ENCODE assay signal across 8 cellular contexts in the genomic region with DNA sequence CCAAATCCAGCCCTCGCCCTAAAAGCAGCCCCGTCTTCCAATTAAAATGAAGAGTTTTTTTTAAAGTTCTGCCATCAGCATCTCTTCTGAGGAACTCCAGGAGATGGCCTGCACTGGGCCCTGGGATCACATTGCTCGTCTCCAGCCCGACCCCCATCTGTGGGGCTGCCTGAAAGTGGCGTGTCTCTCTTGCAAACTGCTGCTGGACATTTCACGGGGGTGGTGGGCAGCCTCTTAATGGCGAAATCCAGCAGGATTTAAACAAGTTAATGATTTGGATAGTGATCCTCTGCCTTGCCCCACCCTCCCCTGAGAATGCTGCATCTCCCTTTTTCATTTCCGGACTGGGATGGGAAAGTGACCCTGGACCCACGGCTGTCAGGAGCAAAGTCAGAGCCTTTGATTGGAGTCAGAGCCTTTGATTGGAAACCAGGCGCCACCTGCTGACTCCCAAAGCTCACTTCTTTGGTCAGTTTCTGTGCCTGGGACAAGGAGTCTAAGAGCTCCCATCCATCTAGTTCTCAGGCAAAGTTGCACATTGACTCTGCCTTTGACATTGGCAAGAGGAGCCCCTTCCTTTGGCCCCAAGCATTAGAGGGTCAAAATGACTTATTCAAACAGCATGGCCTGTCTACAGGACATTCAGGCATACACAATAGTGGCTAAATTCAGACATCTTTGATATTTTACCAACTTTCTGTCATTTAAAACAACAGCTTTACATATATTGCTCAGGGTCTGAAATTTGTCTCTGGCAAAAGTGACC.
A peak's percentile ranks its signal among the peaks of the same experiment; 100 is the strongest.
DNase-seq lines count a peak whose midpoint lies in the region; ATAC-seq, FAIRE-seq and TF ChIP-seq lines count a peak whose summit lies in the region.

No MANE protein-coding gene starts in this region.

- in situ Hi-C loops in gastrocnemius medialis (cut with MboI; ENCODE audit: low sequenced_read_pairs in 4 of 4): loop anchor here in 1 of 4 donors (5.0 kb wide), 1 partner anchor 555 kb away; no protein-coding TSS in a partner anchor

- H3K4me2 ChIP-seq in A549: peak overlapping the region; percentile 19; the same call in 1 of the 3 replicates

- H3K4me3 ChIP-seq in A549: no peak overlapping the region
- no peak overlapping the region for H3K4me3 ChIP-seq in right atrium auricular region
- H3K4me3 ChIP-seq in gastrocnemius medialis: no peak overlapping the region

- FAIRE-seq in A549 (lab: Jason Lieb, UNC): no peak

- DNase-seq in A549 (ENCODE audit: low read depth in 1 of 2, low spot score in 1 of 2) (peak; percentile 81 to 82), GM04503 (ENCODE audit: low read depth) (peak; percentile 27), NCI-H2081 treated with DMSO at 0.1 percent for 48 hours (lab: John Stamatoyannopoulos, UW) (peak; percentile 53), amniotic epithelial cell (ENCODE audit: low read depth) (peak; percentile 67), right atrium auricular region (ENCODE audit: low spot score) (peak; percentile 69), gastrocnemius medialis (peak in 1 of 2 donors; percentile 26), AML-193 (lab: John Stamatoyannopoulos, UW) (no peak)

- H3K27me3 ChIP-seq in right atrium auricular region (no peaks in the 10 kb centered on the region), gastrocnemius medialis (no peaks in the 10 kb centered on the region)

- CTCF ChIA-PET in A549 (lab: Yijun Ruan, JAX): interaction anchor here (0.6 to 5.2 kb wide), 57 partner anchors 10 to 1249 kb away, joined by 3 to 95 read pairs (median 4); no protein-coding TSS in a partner anchor

- TF ChIP-seq CTCF in A549 (IDR thresholded peaks at IDR 0.05) (peak; percentile 89), right atrium auricular region (IDR thresholded peaks at IDR 0.05) (peak; percentile 54 to 78), gastrocnemius medialis (IDR thresholded peaks at IDR 0.05 in 4 of 5, conservative IDR thresholded peaks at IDR 0.05 in 1 of 5) (peak; percentile 37 to 58 (median 55))

- TF ChIP-seq POLR2A in A549 (IDR thresholded peaks at IDR 0.05; ENCODE audit: low read length): no peak
- TF ChIP-seq POLR2A in gastrocnemius medialis (IDR thresholded peaks at IDR 0.05): no peak

- H3K36me3 ChIP-seq in right atrium auricular region: no peaks in the 10 kb centered on the region
- H3K36me3 ChIP-seq in gastrocnemius medialis: no peaks in the 10 kb centered on the region

- H3K27ac ChIP-seq in A549 (peak overlapping the region; percentile 16 to 89; a peak in 5 of 6 replicates), right atrium auricular region (no peak overlapping the region), gastrocnemius medialis (no peak overlapping the region)

- TF ChIP-seq RAD21 in A549 (conservative IDR thresholded peaks at IDR 0.05 in 1 of 2, IDR thresholded peaks at IDR 0.05 in 1 of 2): peak; percentile 95 to 97

- H3K9me3 ChIP-seq in A549 (no peaks in the 10 kb centered on the region), right atrium auricular region (no peaks in the 10 kb centered on the region), gastrocnemius medialis (no peaks in the 10 kb centered on the region)

- H3K4me1 ChIP-seq in A549 (peaks cover 4% of the 10 kb centered on the region; the same call in 2 of the 3 replicates), right atrium auricular region (peaks cover 0 to 11% of the 10 kb centered on the region in 2 donors), gastrocnemius medialis (no peaks in the 10 kb centered on the region)

- POLR2A ChIA-PET in A549 (lab: Yijun Ruan, JAX): interaction anchor here (1.0 to 1.4 kb wide), 4 partner anchors 9 to 610 kb away, joined by 3 to 5 read pairs (median 4); a partner anchor contains a TSS

- TF ChIP-seq EP300 in A549 (IDR thresholded peaks at IDR 0.05): no peak

- ATAC-seq in A549: peak; percentile 96 to 98
- peak in 1 of 2 donors; percentile 58 for ATAC-seq in gastrocnemius medialis
- ATAC-seq in HG02885 (IDR thresholded peaks at IDR 0.05; ENCODE audit: poor library complexity, unreplicated experiment): no peak

- intact Hi-C loops in gastrocnemius medialis (cut with DNase I; ENCODE audit: low total_unique reads): loop anchor here (1.0 to 10.0 kb wide), 3 partner anchors 99 to 557 kb away; no protein-coding TSS in a partner anchor

- WGBS in A549 (ENCODE audit: missing lambda C conversion rate): 41% methylated on average over 10 of the region's 10 CpGs

TF ChIP-seq in A549, 52 proteins besides CTCF, POLR2A, EP300 and RAD21:
- TF ChIP-seq, protein P1, sequence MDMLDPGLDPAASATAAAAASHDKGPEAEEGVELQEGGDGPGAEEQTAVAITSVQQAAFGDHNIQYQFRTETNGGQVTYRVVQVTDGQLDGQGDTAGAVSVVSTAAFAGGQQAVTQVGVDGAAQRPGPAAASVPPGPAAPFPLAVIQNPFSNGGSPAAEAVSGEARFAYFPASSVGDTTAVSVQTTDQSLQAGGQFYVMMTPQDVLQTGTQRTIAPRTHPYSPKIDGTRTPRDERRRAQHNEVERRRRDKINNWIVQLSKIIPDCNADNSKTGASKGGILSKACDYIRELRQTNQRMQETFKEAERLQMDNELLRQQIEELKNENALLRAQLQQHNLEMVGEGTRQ (IDR thresholded peaks at IDR 0.05): no peak
- peak; percentile 98 for TF ChIP-seq SMC3 (IDR thresholded peaks at IDR 0.05)
TF ChIP-seq in A549: peak in this region for 1.

Comparison
In these comparisons a context has a peak if more than half of its experiments do, and no peak if none do; other contexts are left out.
1. DNase-seq: peak in A549 (2 of 2), GM04503 (single experiment), NCI-H2081 treated with DMSO at 0.1 percent for 48 hours (single experiment), amniotic epithelial cell (single experiment) and right atrium auricular region (single experiment); none in AML-193 (0 of 2).
2. H3K27ac ChIP-seq: peak in A549 (2 of 2); none in right atrium auricular region (0 of 2) and gastrocnemius medialis (0 of 4).
3. Peak in every context shown above with its lines, with median percentiles within 50 percentile points of each other: CTCF ChIP-seq.